ENCODE assay signal across 9 cellular contexts in genomic region chr1:161209790-161210409, GRCh38. TPM values are rescaled to one million over a fixed set of nuclear protein-coding genes. Genes with fewer than 3 reads are reported as not detected.
A peak's percentile ranks its signal among the peaks of the same experiment; 100 is the strongest.
DNase-seq lines count a peak whose midpoint lies in the region; ATAC-seq and TF ChIP-seq lines count a peak whose summit lies in the region.
"Had no signal": no experiment of that assay in that cellular context is flagged by ENCODE, and none has a peak within 500 bp of the region (broad histone marks: within the 10 kb centered on the region; RNA-seq: fewer than 3 reads in every experiment).

No MANE protein-coding gene starts in this region.

- H3K4me1 Mint-ChIP-seq in activated B cell treated with CpG ODN at 0.5 μM for 24 hours, result peaks cover 9% of the 10 kb centered on the region

- POLR2A ChIA-PET in activated B cell treated with CpG ODN at 0.5 μM for 24 hours (lab: Charles Lee), result interaction anchor here (1.1 to 2.0 kb wide), 3 partner anchors 8 to 96 kb away, joined by 3 to 5 read pairs (median 4); partner anchors contain the start of gene NDUFS2

- no peaks in the 10 kb centered on the region for H3K27me3 Mint-ChIP-seq in activated B cell treated with CpG ODN at 0.5 μM for 24 hours

- no peaks in the 10 kb centered on the region for H3K9me3 ChIP-seq in mammary epithelial cell (replicated peaks; ENCODE audit: insufficient read depth, low read length)

- H3K27ac ChIP-seq in mammary epithelial cell (ENCODE audit: insufficient read depth, low read depth, low read length), result no peak overlapping the region

- dilution Hi-C loops in mammary epithelial cell (cut with HindIII; ENCODE audit: low sequenced_read_pairs), result loop anchor here (5.0 to 25.0 kb wide), 3 partner anchors 47 to 177 kb away; partner anchors contain the start of gene PCP4L1

- in situ Hi-C loops in mammary epithelial cell (cut with MboI; ENCODE audit: low sequenced_read_pairs in 2 of 2), result no loop called here

- no peaks in the 10 kb centered on the region for H3K27me3 ChIP-seq in mammary epithelial cell (ENCODE audit: insufficient read depth, low read length)

- no peak overlapping the region for H3K27ac Mint-ChIP-seq in activated B cell treated with CpG ODN at 0.5 μM for 24 hours

- H2AFZ ChIP-seq in mammary epithelial cell (ENCODE audit: low read depth, low read length), result no peak overlapping the region

- H3K4me3 ChIP-seq in mammary epithelial cell (replicated peaks in 1 of 3; ENCODE audit: insufficient read depth in 1 of 3, low read depth in 2 of 3, low read length in 3 of 3), result no peak overlapping the region

- H3K4me2 ChIP-seq in mammary epithelial cell (ENCODE audit: insufficient read depth, low read depth, low read length), result no peak overlapping the region

- H3K36me3 Mint-ChIP-seq in activated B cell treated with CpG ODN at 0.5 μM for 24 hours (ENCODE audit: low read depth), result peaks cover 90% of the 10 kb centered on the region

- no peaks in the 10 kb centered on the region for H3K4me1 ChIP-seq in mammary epithelial cell (ENCODE audit: insufficient read depth, low read length)

- H3K79me2 ChIP-seq in mammary epithelial cell (ENCODE audit: insufficient read depth, low read length), result peaks cover 6% of the 10 kb centered on the region

- no peak for TF ChIP-seq CTCF in activated B cell treated with CpG ODN at 0.5 μM for 24 hours (IDR thresholded peaks at IDR 0.05)
- peak; percentile 91 to 96 for TF ChIP-seq CTCF in mammary epithelial cell (conservative IDR thresholded peaks at IDR 0.05 in 1 of 2, IDR thresholded peaks at IDR 0.05 in 1 of 2; ENCODE audit: extremely low read depth in 1 of 2, insufficient read depth in 1 of 2, low read depth in 1 of 2, low read length in 2 of 2)

- H3K9ac ChIP-seq in mammary epithelial cell (ENCODE audit: insufficient read depth, low read length), result no peak overlapping the region

- ATAC-seq in HG02678 (IDR thresholded peaks at IDR 0.05; ENCODE audit: unreplicated experiment) (peak; percentile 66), activated B cell treated with CpG ODN at 0.5 μM for 24 hours (ENCODE audit: low read depth) (peak; percentile 97), GM19452 (IDR thresholded peaks at IDR 0.05; ENCODE audit: unreplicated experiment) (no peak)

- H3K4me3 Mint-ChIP-seq in activated B cell treated with CpG ODN at 0.5 μM for 24 hours, result no peak overlapping the region

- H3K36me3 ChIP-seq in mammary epithelial cell (ENCODE audit: insufficient read depth, low read length), result peaks cover 36% of the 10 kb centered on the region

- H4K20me1 ChIP-seq in mammary epithelial cell (ENCODE audit: insufficient read depth, low read length), result no peaks in the 10 kb centered on the region

- DNase-seq in DMS 273 treated with DMSO at 0.1 percent for 48 hours (lab: John Stamatoyannopoulos, UW) (peak; percentile 14), NCI-H2196 (lab: John Stamatoyannopoulos, UW; ENCODE audit: unreplicated experiment) (peak; percentile 90), activated B cell treated with CpG ODN at 0.5 μM for 24 hours (peak; percentile 52), mammary epithelial cell (peak; percentile 70), kidney glomerular epithelial cell (lab: John Stamatoyannopoulos, UW) (peak; percentile 74)
- DNase-seq in stimulated activated CD4-positive, alpha-beta T cell treated with anti-CD3 and anti-CD28 coated beads, Interleukin-2, amount 100 ng/mL, for 4 hours (ENCODE audit: low read depth), result peak; percentile 57

- intact Hi-C loops in activated B cell treated with CpG ODN at 0.5 μM for 24 hours (cut with micrococcal nuclease) (loop anchor here (1.0 kb wide), 4 partner anchors 15 to 172 kb away; no protein-coding TSS in a partner anchor), mammary epithelial cell (cut with micrococcal nuclease) (loop anchor here (1.0 kb wide), 2 partner anchors 15 to 81 kb away; no protein-coding TSS in a partner anchor)

- BruUV-seq in mammary epithelial cell (replicated peaks; lab: Mats Ljungman, UMichigan), result no TSS peak

- WGBS in mammary epithelial cell (ENCODE audit: low coverage, missing lambda C conversion rate), result 8% methylated on average over 8 of the region's 11 CpGs

- CTCF ChIA-PET in activated B cell treated with CpG ODN at 0.5 μM for 24 hours (lab: Charles Lee) (interaction anchor here (0.6 to 3.6 kb wide), 8 partner anchors 8 to 172 kb away, joined by 3 to 27 read pairs (median 6); partner anchors contain the start of genes APOA2, NDUFS2, PPOX and TOMM40L), mammary epithelial cell (lab: Charles Lee; ENCODE audit: low non-redundant PET) (interaction anchor here (0.7 kb wide), 1 partner anchor 172 kb away, joined by 8 read pairs; no protein-coding TSS in a partner anchor)

- H3K9me3 Mint-ChIP-seq in activated B cell treated with CpG ODN at 0.5 μM for 24 hours, result no peaks in the 10 kb centered on the region

RNA-seq across cellular contexts. Expression of gene FCER1G, which starts 5.2 kb away (rescaled TPM):
- total RNA-seq in activated B cell treated with CpG ODN at 0.5 μM for 24 hours (0.60 and 0.69 TPM in 2 replicates), mammary epithelial cell (1 to 10 TPM in 1 of 2 donors, under 1 TPM in 1; 0.50 to 1.0 TPM)
- 0.17 TPM for polyA plus RNA-seq in mammary epithelial cell
- polyA minus RNA-seq in mammary epithelial cell, result not detected

RNA-seq across cellular contexts. Expression of gene NDUFS2, which starts 7.7 kb away (rescaled TPM):
- total RNA-seq in activated B cell treated with CpG ODN at 0.5 μM for 24 hours (69.1 and 73.9 TPM in 2 replicates), mammary epithelial cell (10 to 100 TPM; 69.3 to 82.6 TPM)
- 112 TPM for polyA plus RNA-seq in mammary epithelial cell
- 117 TPM for polyA minus RNA-seq in mammary epithelial cell

RNA-seq across cellular contexts. Expression of gene ADAMTS4, which starts 11.0 kb away (rescaled TPM):
- total RNA-seq in activated B cell treated with CpG ODN at 0.5 μM for 24 hours, result not detected in 2 replicates
- total RNA-seq in mammary epithelial cell, result under 1 TPM; 0.16 to 0.17 TPM
- 0.07 TPM for polyA plus RNA-seq in mammary epithelial cell
- polyA minus RNA-seq in mammary epithelial cell, result 0.16 TPM

RNA-seq across cellular contexts. Expression of gene APOA2, which starts 13.5 kb away (rescaled TPM):
- total RNA-seq in activated B cell treated with CpG ODN at 0.5 μM for 24 hours (not detected in 2 replicates), mammary epithelial cell (not detected)
- polyA plus RNA-seq in mammary epithelial cell, result not detected
- not detected for polyA minus RNA-seq in mammary epithelial cell
- total RNA-seq: T-helper 2 cell treated with Interferon-gamma antibody and Interleukin-4, amounts not matched to agents 100 ng/mL and 5 ng/mL, for 36 hours had no signal

RNA-seq across cellular contexts. Expression of gene TOMM40L, which starts 16.0 kb away (rescaled TPM):
- total RNA-seq in activated B cell treated with CpG ODN at 0.5 μM for 24 hours, result 11.7 and 12.4 TPM in 2 replicates
- 10 to 100 TPM; 13.8 to 16.3 TPM for total RNA-seq in mammary epithelial cell
- 18.0 TPM for polyA plus RNA-seq in mammary epithelial cell
- polyA minus RNA-seq in mammary epithelial cell, result 62.7 TPM

Comparison
In these comparisons a context has a peak if more than half of its experiments do, and no peak if none do; other contexts are left out.
1. DNase-seq: peak in every context shown above with its lines; median percentile 90 in NCI-H2196; 74 in kidney glomerular epithelial cell; 70 in mammary epithelial cell; 57 in stimulated activated CD4-positive, alpha-beta T cell treated with anti-CD3 and anti-CD28 coated beads, Interleukin-2, amount 100 ng/mL, for 4 hours; 52 in activated B cell treated with CpG ODN at 0.5 μM for 24 hours; 14 in DMS 273 treated with DMSO at 0.1 percent for 48 hours.